23 cellular contexts compared by ENCODE assay signal in the genomic region with DNA sequence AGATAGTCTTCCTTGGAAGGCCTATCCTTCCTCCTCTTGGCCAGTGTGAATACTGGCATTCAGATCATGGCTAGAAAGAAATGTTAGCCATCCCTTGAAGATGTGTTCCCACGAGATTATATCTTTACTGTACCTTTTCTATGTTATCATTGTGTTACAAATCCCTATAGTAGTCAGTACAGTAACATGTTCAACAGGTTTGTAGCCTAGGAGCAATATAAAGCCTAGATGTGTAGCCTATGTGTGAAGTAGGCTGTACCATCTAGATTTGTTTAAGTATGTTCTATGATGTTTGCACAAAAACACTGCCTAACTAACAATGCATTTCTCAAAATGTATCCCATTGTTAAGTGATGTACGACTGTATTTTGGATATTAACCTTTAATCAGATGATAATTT.
"Had no signal": no experiment of that assay in that cellular context is flagged by ENCODE, and none has a peak within 500 bp of the region (broad histone marks: within the 10 kb centered on the region; RNA-seq: fewer than 3 reads in every experiment).

No MANE protein-coding gene starts in this region.

- H3K36me3 ChIP-seq: MG63, SJSA1 had no signal

- H3K27me3 ChIP-seq: SJSA1 had no signal

- H3K4me3 ChIP-seq: MG63, SJSA1, SK-N-MC had no signal

- FAIRE-seq: RCC 7860 had no signal

- H3K27ac ChIP-seq: SJSA1, SK-N-MC had no signal

- H3K4me1 ChIP-seq: SJSA1 had no signal

- H3K9me3 ChIP-seq: MG63, SJSA1 had no signal

- DNase-seq: KBM-7, MG63, NCI-H1092, NCI-H1105 treated with DMSO at 0.1 percent for 48 hours, NCI-H1417 treated with DMSO at 0.1 percent for 48 hours, NCI-H146, NCI-H1694 treated with DMSO at 0.1 percent for 48 hours, NCI-H1930, NCI-H2081, NCI-H2107, NCI-H226, NCI-H446, NCI-H510A, NCI-H524 treated with DMSO at 0.1 percent for 48 hours, NCI-H69, NCI-H774, Right ventricle myocardium superior, RPMI8226, SIG-M5, SW 1271 had no signal
